In genomic region chr2:230905448-230906430, GRCh38 we compare ENCODE assay signal across 9 cellular contexts. TPM values are rescaled to one million over a fixed set of nuclear protein-coding genes. Genes with fewer than 3 reads are reported as not detected.
A peak's percentile ranks its signal among the peaks of the same experiment; 100 is the strongest.
DNase-seq lines count a peak whose midpoint lies in the region; ATAC-seq, FAIRE-seq and TF ChIP-seq lines count a peak whose summit lies in the region.
"Had no signal": no experiment of that assay in that cellular context is flagged by ENCODE, and none has a peak within 500 bp of the region (broad histone marks: within the 10 kb centered on the region; RNA-seq: fewer than 3 reads in every experiment).

No MANE protein-coding gene starts in this region.

- no peak for FAIRE-seq in frontal cortex (lab: Jason Lieb, UNC)

- TF ChIP-seq CTCF in foreskin fibroblast (IDR thresholded peaks at IDR 0.05; ENCODE audit: low read depth, low read length) = no peak

- H3K4me3 ChIP-seq in foreskin fibroblast (ENCODE audit: low read depth in 1 of 2, low read length in 2 of 2) = no peak overlapping the region

- peak in 2 of 3 experiments; percentile 73 for DNase-seq in activated CD8-positive, alpha-beta memory T cell treated with anti-CD3 and anti-CD28 coated beads for 48 hours (ENCODE audit: low read depth in 2 of 3, low spot score in 2 of 3)
- DNase-seq in foreskin fibroblast = peak; percentile 19 to 32
- peak; percentile 77 to 90 for DNase-seq in stimulated activated CD8-positive, alpha-beta memory T cell treated with anti-CD3 and anti-CD28 coated beads, Interleukin-15, amount 100 ng/mL, for 4 hours (ENCODE audit: low read depth in 2 of 2)
- DNase-seq in medulla oblongata (ENCODE audit: extremely low spot score) = no peak
- DNase-seq in frontal cortex (ENCODE audit: low spot score in 2 of 2) = no peak

- no peaks in the 10 kb centered on the region for H3K36me3 ChIP-seq in KOPT-K1 (ENCODE audit: insufficient read depth, low read length)

- no peaks in the 10 kb centered on the region for H3K9me3 ChIP-seq in KOPT-K1 (ENCODE audit: insufficient read depth, low read length, poor library complexity, severe bottlenecking)

- H3K27ac ChIP-seq in KOPT-K1 (ENCODE audit: low read depth, low read length, poor library complexity, severe bottlenecking) = peak overlapping the region; percentile 37

- ATAC-seq in HG03354 (IDR thresholded peaks at IDR 0.05; ENCODE audit: poor library complexity, severe bottlenecking, unreplicated experiment) (no peak), HG03521 (IDR thresholded peaks at IDR 0.05; ENCODE audit: unreplicated experiment) (no peak)

RNA-seq across cellular contexts. Expression of gene GPR55, which starts 19.3 kb away (rescaled TPM):
- not detected for total RNA-seq in frontal cortex
- total RNA-seq: temporal lobe had no signal

RNA-seq across cellular contexts. Expression of gene ITM2C, which starts 41.0 kb away (rescaled TPM):
- 110 TPM for total RNA-seq in frontal cortex

Comparison
In these comparisons a context has a peak if more than half of its experiments do, and no peak if none do; other contexts are left out.
1. DNase-seq: peak in activated CD8-positive, alpha-beta memory T cell treated with anti-CD3 and anti-CD28 coated beads for 48 hours (2 of 3), foreskin fibroblast (2 of 2) and stimulated activated CD8-positive, alpha-beta memory T cell treated with anti-CD3 and anti-CD28 coated beads, Interleukin-15, amount 100 ng/mL, for 4 hours (2 of 2); none in medulla oblongata (single experiment) and frontal cortex (0 of 2).